ENCODE assay signal across 7 cellular contexts in genomic region chrX:107628662-107629532, GRCh38. TPM values are rescaled to one million over a fixed set of nuclear protein-coding genes. Genes with fewer than 3 reads are reported as not detected.
DNase-seq lines count a peak whose midpoint lies in the region; ATAC-seq and TF ChIP-seq lines count a peak whose summit lies in the region.

No MANE protein-coding gene starts in this region.

- H3K27ac Mint-ChIP-seq in dendritic cell treated with granulocyte-macrophage colony-stimulating factor and Interleukin-4, amounts not matched to agents 40 ng/mL and 50 ng/mL, for 4 days, result peak overlapping the region; percentile 81

- no peaks in the 10 kb centered on the region for H3K36me3 ChIP-seq in lower lobe of right lung

- peak overlapping the region; percentile 84 for H3K4me3 Mint-ChIP-seq in dendritic cell treated with granulocyte-macrophage colony-stimulating factor and Interleukin-4, amounts not matched to agents 40 ng/mL and 50 ng/mL, for 4 days

- no peaks in the 10 kb centered on the region for H3K36me3 Mint-ChIP-seq in dendritic cell treated with granulocyte-macrophage colony-stimulating factor and Interleukin-4, amounts not matched to agents 40 ng/mL and 50 ng/mL, for 4 days (ENCODE audit: low read depth)

- H3K4me1 Mint-ChIP-seq in dendritic cell treated with granulocyte-macrophage colony-stimulating factor and Interleukin-4, amounts not matched to agents 40 ng/mL and 50 ng/mL, for 4 days (ENCODE audit: low read depth), result peaks cover 28% of the 10 kb centered on the region

- peak overlapping the region; percentile 84 for H3K27ac ChIP-seq in lower lobe of right lung

- no peak for TF ChIP-seq POLR2A in GM18505 (IDR thresholded peaks at IDR 0.05; ENCODE audit: borderline replicate concordance, extremely low read depth, insufficient read depth, insufficient read length)

- peak; percentile 41 for DNase-seq in NCI-H1105 treated with DMSO at 0.1 percent for 48 hours (lab: John Stamatoyannopoulos, UW)
- peak; percentile 2 to 13 (median 6) for DNase-seq in activated CD4-positive, CD25-positive, alpha-beta regulatory T cell (lab: John Stamatoyannopoulos, UW)
- DNase-seq in lower lobe of right lung, result peak; percentile 46
- DNase-seq in stimulated activated CD4-positive, alpha-beta T cell treated with anti-CD3 and anti-CD28 coated beads, TNF-alpha, amount 100 ng/mL, for 24 hours (ENCODE audit: low read depth in 3 of 3), result peak in 2 of 3 experiments; percentile 12 to 35

- H3K9me3 ChIP-seq in lower lobe of right lung, result no peaks in the 10 kb centered on the region

- no peak for TF ChIP-seq CTCF in lower lobe of right lung (IDR thresholded peaks at IDR 0.05)

- no peaks in the 10 kb centered on the region for H3K27me3 ChIP-seq in lower lobe of right lung (ENCODE audit: low read depth)

- ATAC-seq in GM18505 (IDR thresholded peaks at IDR 0.05; ENCODE audit: unreplicated experiment) (peak; percentile 36), HG02571 (IDR thresholded peaks at IDR 0.05; ENCODE audit: unreplicated experiment) (peak; percentile 34), lower lobe of right lung (peak; percentile 69 to 74)

- peaks cover 6% of the 10 kb centered on the region for H3K4me1 ChIP-seq in lower lobe of right lung

- no peaks in the 10 kb centered on the region for H3K27me3 Mint-ChIP-seq in dendritic cell treated with granulocyte-macrophage colony-stimulating factor and Interleukin-4, amounts not matched to agents 40 ng/mL and 50 ng/mL, for 4 days

- H3K4me3 ChIP-seq in lower lobe of right lung, result peak overlapping the region; percentile 67

- no peaks in the 10 kb centered on the region for H3K9me3 Mint-ChIP-seq in dendritic cell treated with granulocyte-macrophage colony-stimulating factor and Interleukin-4, amounts not matched to agents 40 ng/mL and 50 ng/mL, for 4 days

- intact Hi-C loops in dendritic cell treated with granulocyte-macrophage colony-stimulating factor and Interleukin-4, amounts not matched to agents 40 ng/mL and 50 ng/mL, for 4 days (cut with micrococcal nuclease), result no loop called here
- intact Hi-C loops in lower lobe of right lung (cut with DNase I), result no loop called here

RNA-seq across cellular contexts. Expression of gene PRPS1, which starts 0.6 kb away (rescaled TPM):
- 26.9 TPM for total RNA-seq in lower lobe of right lung

Comparison
In these comparisons a context has a peak if more than half of its experiments do, and no peak if none do; other contexts are left out.
1. Peak in every context shown above with its lines: DNase-seq, ATAC-seq, H3K4me3 ChIP-seq and H3K27ac ChIP-seq.